Comparison of ENCODE assay signal across 1 cellular context in the genomic region with DNA sequence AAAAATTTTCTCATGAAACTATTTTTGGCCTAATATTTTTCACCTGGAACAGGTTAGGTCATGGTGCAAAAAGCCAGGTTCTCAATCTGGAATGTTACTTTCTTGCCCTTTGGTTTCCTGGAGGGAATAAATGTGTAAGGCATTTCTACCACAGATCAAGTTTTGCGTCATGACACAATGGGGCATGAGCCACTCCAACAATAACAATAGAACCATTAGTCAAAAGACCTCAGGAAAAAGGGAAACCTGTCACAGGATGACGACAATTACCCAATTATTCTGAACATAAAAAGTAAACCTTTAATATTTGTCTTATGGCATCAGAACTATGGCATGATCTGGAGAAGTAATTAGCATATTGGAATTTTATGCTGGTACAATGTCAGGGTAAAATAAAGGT.
TF ChIP-seq lines count a peak whose summit lies in the region.

No MANE protein-coding gene starts in this region.

TF ChIP-seq in HepG2, 621 proteins besides CTCF, POLR2A, EP300 and RAD21 (continued from another document):
- TF ChIP-seq, protein P1, sequence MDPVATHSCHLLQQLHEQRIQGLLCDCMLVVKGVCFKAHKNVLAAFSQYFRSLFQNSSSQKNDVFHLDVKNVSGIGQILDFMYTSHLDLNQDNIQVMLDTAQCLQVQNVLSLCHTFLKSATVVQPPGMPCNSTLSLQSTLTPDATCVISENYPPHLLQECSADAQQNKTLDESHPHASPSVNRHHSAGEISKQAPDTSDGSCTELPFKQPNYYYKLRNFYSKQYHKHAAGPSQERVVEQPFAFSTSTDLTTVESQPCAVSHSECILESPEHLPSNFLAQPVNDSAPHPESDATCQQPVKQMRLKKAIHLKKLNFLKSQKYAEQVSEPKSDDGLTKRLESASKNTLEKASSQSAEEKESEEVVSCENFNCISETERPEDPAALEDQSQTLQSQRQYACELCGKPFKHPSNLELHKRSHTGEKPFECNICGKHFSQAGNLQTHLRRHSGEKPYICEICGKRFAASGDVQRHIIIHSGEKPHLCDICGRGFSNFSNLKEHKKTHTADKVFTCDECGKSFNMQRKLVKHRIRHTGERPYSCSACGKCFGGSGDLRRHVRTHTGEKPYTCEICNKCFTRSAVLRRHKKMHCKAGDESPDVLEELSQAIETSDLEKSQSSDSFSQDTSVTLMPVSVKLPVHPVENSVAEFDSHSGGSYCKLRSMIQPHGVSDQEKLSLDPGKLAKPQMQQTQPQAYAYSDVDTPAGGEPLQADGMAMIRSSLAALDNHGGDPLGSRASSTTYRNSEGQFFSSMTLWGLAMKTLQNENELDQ (CRISPR knock-in tag; IDR thresholded peaks at IDR 0.05; ENCODE audit: borderline replicate concordance), result no peak
